In genomic region chr6:73388800-73389512, GRCh38 we compare ENCODE assay signal across 9 cellular contexts. TPM values are rescaled to one million over a fixed set of nuclear protein-coding genes. Genes with fewer than 3 reads are reported as not detected.
DNase-seq lines count a peak whose midpoint lies in the region; ATAC-seq, FAIRE-seq and TF ChIP-seq lines count a peak whose summit lies in the region.
"Had no signal": no experiment of that assay in that cellular context is flagged by ENCODE, and none has a peak within 500 bp of the region (broad histone marks: within the 10 kb centered on the region; RNA-seq: fewer than 3 reads in every experiment).

No MANE protein-coding gene starts in this region.

- BruUV-seq in Panc1 (replicated peaks; lab: Mats Ljungman, UMichigan), result no TSS peak

- H3K27me3 ChIP-seq in Panc1 (ENCODE audit: control insufficient read depth, insufficient read depth, low read length) (no peaks in the 10 kb centered on the region), gastroesophageal sphincter (no peaks in the 10 kb centered on the region), thymus (ENCODE audit: control insufficient read depth, insufficient read depth) (peaks cover 3% of the 10 kb centered on the region)

- in situ Hi-C loops in Panc1 (cut with HindIII; ENCODE audit: low pct_unique_long_range_greater_than_20kb, low sequenced_read_pairs), result no loop called here

- CTCF ChIA-PET in Panc1 (lab: Charles Lee), result interaction anchor here (0.5 to 1.7 kb wide), 9 partner anchors 10 to 1980 kb away, joined by 3 to 8 read pairs (median 4); no protein-coding TSS in a partner anchor

- no peak for TF ChIP-seq POLR2A in gastroesophageal sphincter (IDR thresholded peaks at IDR 0.05)

- TF ChIP-seq CTCF in Panc1 (IDR thresholded peaks at IDR 0.05) (peak; percentile 98), gastroesophageal sphincter (IDR thresholded peaks at IDR 0.05) (peak in 3 of 4 experiments; percentile 25 to 70 (median 43)), omental fat pad (IDR thresholded peaks at IDR 0.05) (peak in 1 of 3 donors; percentile 22)

- POLR2A ChIA-PET in Panc1 (lab: Charles Lee), result interaction anchor here (0.5 to 0.8 kb wide), 2 partner anchors 61 to 66 kb away, joined by 7 to 11 read pairs; no protein-coding TSS in a partner anchor

- 17 to 19% methylated on average over 8 to 13 of the region's 38 CpGs for WGBS in gastroesophageal sphincter (ENCODE audit: low coverage in 1 of 2), 2 donors
- 2% methylated on average over 38 of the region's 38 CpGs for WGBS in thymus

- H3K27ac ChIP-seq in Panc1 (ENCODE audit: low read length) (peak overlapping the region; percentile 87), gastroesophageal sphincter (peak overlapping the region in 2 of 4 donors; percentile 64 to 72), thymus (ENCODE audit: low read depth) (no peak overlapping the region)

- H3K9me3 ChIP-seq in Panc1 (ENCODE audit: control insufficient read depth, insufficient read depth, low read depth, low read length), result no peaks in the 10 kb centered on the region
- no peaks in the 10 kb centered on the region for H3K9me3 ChIP-seq in gastroesophageal sphincter
- no peaks in the 10 kb centered on the region for H3K9me3 ChIP-seq in thymus (ENCODE audit: control insufficient read depth)

- no peaks in the 10 kb centered on the region for H3K36me3 ChIP-seq in Panc1 (ENCODE audit: control insufficient read depth, insufficient read depth, low read length)
- no peaks in the 10 kb centered on the region for H3K36me3 ChIP-seq in gastroesophageal sphincter
- H3K36me3 ChIP-seq in thymus (ENCODE audit: control insufficient read depth, insufficient read depth), result no peaks in the 10 kb centered on the region

- ATAC-seq in HG03432 (IDR thresholded peaks at IDR 0.05; ENCODE audit: unreplicated experiment) (peak; percentile 84), Panc1 (peak; percentile 93), gastroesophageal sphincter (peak; percentile 81), omental fat pad (ENCODE audit: low FRiP score) (peak; percentile 91)

- H3K4me3 ChIP-seq in Panc1 (ENCODE audit: low read depth in 2 of 2, low read length in 2 of 2) (peak overlapping the region; percentile 52 to 88), gastroesophageal sphincter (peak overlapping the region; percentile 46 to 54), thymus (ENCODE audit: low read length) (peak overlapping the region; percentile 56)

- DNase-seq in COLO668 (lab: John Stamatoyannopoulos, UW; ENCODE audit: unreplicated experiment) (peak; percentile 28), GM19239 (ENCODE audit: insufficient read length, low spot score) (peak; percentile 64), Panc1 (ENCODE audit: low read depth, low spot score) (peak; percentile 67), omental fat pad (ENCODE audit: low spot score) (no peak)
- peak; percentile 41 for DNase-seq in activated T-helper 9 cell treated with anti-CD3 and anti-CD28 coated beads, Interleukin-2, amount 50 U/mL, for 16 hours (ENCODE audit: low read depth)

- FAIRE-seq in GM19239 (lab: Jason Lieb, UNC), result peak; percentile 83

- intact Hi-C loops in Panc1 (cut with micrococcal nuclease; ENCODE audit: unreplicated experiment), result loop anchor here (2.0 kb wide), 1 partner anchor 102 kb away; no protein-coding TSS in a partner anchor

- TF ChIP-seq EP300 in gastroesophageal sphincter (IDR thresholded peaks at IDR 0.05), result no peak

- H3K4me1 ChIP-seq in Panc1 (ENCODE audit: control insufficient read depth, insufficient read depth, low read length) (peaks cover 8% of the 10 kb centered on the region; the same call in 1 of the 2 replicates), gastroesophageal sphincter (peaks cover 0 to 12% (median 0%) of the 10 kb centered on the region in 3 donors), thymus (ENCODE audit: control insufficient read depth, insufficient read depth, low read length) (no peaks in the 10 kb centered on the region)

RNA-seq across cellular contexts. Expression of gene DDX43, which starts 5.7 kb away (rescaled TPM):
- total RNA-seq in Panc1 (2021; ENCODE audit: unreplicated experiment) (24.9 TPM), gastroesophageal sphincter (1 to 10 TPM in 3 of 4 donors, under 1 TPM in 1; 0.62 to 7.9 (median 2.8) TPM), omental fat pad (10 to 100 TPM in 1 of 4 donors, 1 to 10 TPM in 3; 1.6 to 10.7 (median 1.8) TPM)
- 12.7 TPM for polyA plus RNA-seq in Panc1 (2012; ENCODE audit: insufficient read length)
- polyA plus RNA-seq in thymus, result 0.66 TPM

RNA-seq across cellular contexts. Expression of gene OOEP, which starts 19.3 kb away (rescaled TPM):
- total RNA-seq in Panc1 (2021; ENCODE audit: unreplicated experiment) (10.6 TPM), gastroesophageal sphincter (not detected), omental fat pad (not detected)
- polyA plus RNA-seq in Panc1 (2012; ENCODE audit: insufficient read length), result 11.8 TPM
- polyA plus RNA-seq in thymus, result 0.23 TPM
- total RNA-seq: glomerular endothelial cell had no signal

RNA-seq across cellular contexts. Expression of gene KHDC3L, which starts 26.5 kb away (rescaled TPM):
- not detected for total RNA-seq in Panc1 (2021; ENCODE audit: unreplicated experiment)
- not detected for polyA plus RNA-seq in Panc1 (2012; ENCODE audit: insufficient read length)
- total RNA-seq in gastroesophageal sphincter, result not detected
- total RNA-seq in omental fat pad, result not detected
- 0.68 TPM for polyA plus RNA-seq in thymus
- total RNA-seq: glomerular endothelial cell had no signal

RNA-seq across cellular contexts. Expression of gene DPPA5, which starts 34.9 kb away (rescaled TPM):
- total RNA-seq in Panc1 (2021; ENCODE audit: unreplicated experiment) (not detected), gastroesophageal sphincter (not detected), omental fat pad (not detected)
- polyA plus RNA-seq in Panc1 (2012; ENCODE audit: insufficient read length), result not detected
- polyA plus RNA-seq in thymus, result 0.39 TPM
- total RNA-seq: glomerular endothelial cell had no signal
